8 cellular contexts compared by ENCODE assay signal in the genomic region with DNA sequence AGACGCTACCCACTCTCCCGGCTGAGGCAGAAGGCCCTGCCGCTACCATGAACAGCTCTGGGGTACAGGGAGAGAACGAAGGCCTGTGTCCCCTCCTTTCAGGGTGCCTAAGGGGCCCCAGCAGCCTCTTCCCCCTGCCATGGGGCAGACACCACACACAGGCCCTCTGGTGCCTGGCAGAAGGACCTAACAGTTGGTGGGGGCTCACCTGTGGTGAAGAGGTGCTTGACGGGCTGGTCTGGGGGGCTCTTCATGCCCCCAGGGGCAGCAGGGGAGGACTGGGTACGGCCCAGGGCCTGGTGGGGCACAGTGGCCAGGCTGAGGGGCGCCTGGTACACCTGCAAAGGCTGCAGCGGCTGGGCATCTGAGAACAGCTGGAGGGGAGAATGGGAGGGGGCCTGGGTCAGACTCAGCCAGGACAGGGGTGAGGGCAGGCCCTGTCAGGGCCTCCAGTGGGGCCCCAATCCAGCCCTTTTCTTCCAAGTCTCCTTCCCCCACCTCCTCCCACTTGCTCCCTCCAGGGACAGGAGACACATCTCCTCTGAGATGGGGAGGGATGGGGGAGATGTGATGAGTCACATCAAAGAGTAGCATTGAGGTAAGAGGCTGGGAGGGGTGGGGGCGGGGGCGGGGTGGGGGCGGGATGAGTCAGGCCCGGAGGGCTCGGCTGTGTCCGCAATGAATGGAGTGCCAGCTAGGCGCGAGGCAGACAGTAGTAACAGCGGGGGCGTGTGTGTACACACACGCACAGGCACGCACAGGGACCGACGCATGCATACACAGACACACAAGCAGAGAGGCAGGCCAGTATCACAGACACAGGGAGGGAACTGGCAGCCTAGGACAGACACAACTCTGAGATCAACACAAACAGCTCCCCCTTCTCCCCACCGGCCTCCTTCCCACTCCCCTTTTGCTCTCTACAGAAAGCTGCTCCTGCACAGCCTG. TPM values are rescaled to one million over a fixed set of nuclear protein-coding genes. Genes with fewer than 3 reads are reported as not detected.
DNase-seq lines count a peak whose midpoint lies in the region; ATAC-seq and TF ChIP-seq lines count a peak whose summit lies in the region.

No MANE protein-coding gene starts in this region.

- peaks cover 94% of the 10 kb centered on the region for H3K36me3 Mint-ChIP-seq in dendritic cell treated with granulocyte-macrophage colony-stimulating factor and Interleukin-4, amounts not matched to agents 40 ng/mL and 50 ng/mL, for 4 days (ENCODE audit: low read depth)
- peaks cover 37% of the 10 kb centered on the region for H3K36me3 Mint-ChIP-seq in nephron (ENCODE audit: low read depth)

- intact Hi-C loops in dendritic cell treated with granulocyte-macrophage colony-stimulating factor and Interleukin-4, amounts not matched to agents 40 ng/mL and 50 ng/mL, for 4 days (cut with micrococcal nuclease) = no loop called here
- intact Hi-C loops in tibial artery (cut with DNase I; ENCODE audit: low total_unique reads) = no loop called here

- H3K9me3 Mint-ChIP-seq in dendritic cell treated with granulocyte-macrophage colony-stimulating factor and Interleukin-4, amounts not matched to agents 40 ng/mL and 50 ng/mL, for 4 days = no peaks in the 10 kb centered on the region
- no peaks in the 10 kb centered on the region for H3K9me3 Mint-ChIP-seq in nephron

- H3K4me1 ChIP-seq in tibial artery = peaks cover 0 to 10% (median 4%) of the 10 kb centered on the region in 4 donors

- peaks cover 14% of the 10 kb centered on the region for H3K4me1 Mint-ChIP-seq in dendritic cell treated with granulocyte-macrophage colony-stimulating factor and Interleukin-4, amounts not matched to agents 40 ng/mL and 50 ng/mL, for 4 days (ENCODE audit: low read depth)
- peaks cover 16% of the 10 kb centered on the region for H3K4me1 Mint-ChIP-seq in nephron

- H3K4me3 ChIP-seq in tibial artery = no peak overlapping the region

- H3K36me3 ChIP-seq in tibial artery = peaks cover 88 to 98% (median 96%) of the 10 kb centered on the region in 3 donors

- no peaks in the 10 kb centered on the region for H3K27me3 ChIP-seq in tibial artery

- H3K27ac Mint-ChIP-seq in dendritic cell treated with granulocyte-macrophage colony-stimulating factor and Interleukin-4, amounts not matched to agents 40 ng/mL and 50 ng/mL, for 4 days = peak overlapping the region; percentile 30
- H3K27ac Mint-ChIP-seq in nephron = peak overlapping the region; percentile 73 to 90 (median 85)

- DNase-seq in HT1080 (ENCODE audit: low read depth) (peak; percentile 79), tibial artery (no peak), GM19238 (ENCODE audit: insufficient read length, low spot score) (no peak)
- peak; percentile 71 for DNase-seq in activated CD4-positive, alpha-beta T cell treated with anti-CD3 and anti-CD28 coated beads for 48 hours

- H3K27ac ChIP-seq in 22Rv1 = peak overlapping the region; percentile 59
- H3K27ac ChIP-seq in tibial artery = peak overlapping the region; percentile 39 to 51

- no peaks in the 10 kb centered on the region for H3K9me3 ChIP-seq in tibial artery

- TF ChIP-seq CTCF in 22Rv1 (IDR thresholded peaks at IDR 0.05) (no peak), nephron (IDR thresholded peaks at IDR 0.05; ENCODE audit: unreplicated experiment in 3 of 3) (no peak), tibial artery (IDR thresholded peaks at IDR 0.05) (no peak)

- ATAC-seq in HG03135 (IDR thresholded peaks at IDR 0.05; ENCODE audit: unreplicated experiment) = no peak

- H3K27me3 Mint-ChIP-seq in dendritic cell treated with granulocyte-macrophage colony-stimulating factor and Interleukin-4, amounts not matched to agents 40 ng/mL and 50 ng/mL, for 4 days = no peaks in the 10 kb centered on the region
- H3K27me3 Mint-ChIP-seq in nephron (ENCODE audit: low read depth) = peaks cover 6% of the 10 kb centered on the region

- H3K4me3 Mint-ChIP-seq in dendritic cell treated with granulocyte-macrophage colony-stimulating factor and Interleukin-4, amounts not matched to agents 40 ng/mL and 50 ng/mL, for 4 days = no peak overlapping the region
- H3K4me3 Mint-ChIP-seq in nephron = peak overlapping the region; percentile 26 to 46 (median 32)

RNA-seq across cellular contexts. Expression of gene G6PC3, which starts 16.1 kb away (rescaled TPM):
- total RNA-seq in HT1080 (2014; rRNA removed; shearing (Covaris generic)) = 67.9 and 101 TPM in 2 replicates
- 156 and 175 TPM in 2 replicates for polyA plus RNA-seq in HT1080 (2015; cell fraction: cytosol; rRNA removed)
- 110 and 116 TPM in 2 replicates for polyA plus RNA-seq in HT1080 (2015; cell fraction: nucleus; rRNA removed)

RNA-seq across cellular contexts. Expression of gene LSM12, which starts 20.2 kb away (rescaled TPM):
- 68.6 and 92.3 TPM in 2 replicates for total RNA-seq in HT1080 (2014; rRNA removed; shearing (Covaris generic))
- polyA plus RNA-seq in HT1080 (2015; cell fraction: cytosol; rRNA removed) = 102 and 109 TPM in 2 replicates
- 34.7 and 38.4 TPM in 2 replicates for polyA plus RNA-seq in HT1080 (2015; cell fraction: nucleus; rRNA removed)

RNA-seq across cellular contexts. Expression of gene HDAC5, which starts 36.8 kb away (rescaled TPM):
- total RNA-seq in HT1080 (2014; rRNA removed; shearing (Covaris generic)) = 27.8 and 30.0 TPM in 2 replicates
- 14.5 and 26.8 TPM in 2 replicates for polyA plus RNA-seq in HT1080 (2015; cell fraction: cytosol; rRNA removed)
- 22.6 and 23.8 TPM in 2 replicates for polyA plus RNA-seq in HT1080 (2015; cell fraction: nucleus; rRNA removed)

RNA-seq across cellular contexts. Expression of gene HROB, which starts 55.1 kb away (rescaled TPM):
- 11.1 and 12.3 TPM in 2 replicates for total RNA-seq in HT1080 (2014; rRNA removed; shearing (Covaris generic))
- polyA plus RNA-seq in HT1080 (2015; cell fraction: cytosol; rRNA removed) = 6.1 and 6.7 TPM in 2 replicates
- polyA plus RNA-seq in HT1080 (2015; cell fraction: nucleus; rRNA removed) = 14.9 and 15.4 TPM in 2 replicates

Comparison
In these comparisons a context has a peak if more than half of its experiments do, and no peak if none do; other contexts are left out.
1. DNase-seq: peak in HT1080 (single experiment) and activated CD4-positive, alpha-beta T cell treated with anti-CD3 and anti-CD28 coated beads for 48 hours (single experiment); none in tibial artery (0 of 2) and GM19238 (single experiment).